ENCODE assay signal across 18 cellular contexts in genomic region chr22:27183474-27183873, GRCh38.
A peak's percentile ranks its signal among the peaks of the same experiment; 100 is the strongest.
DNase-seq lines count a peak whose midpoint lies in the region; FAIRE-seq and TF ChIP-seq lines count a peak whose summit lies in the region.
"Had no signal": no experiment of that assay in that cellular context is flagged by ENCODE, and none has a peak within 500 bp of the region (broad histone marks: within the 10 kb centered on the region; RNA-seq: fewer than 3 reads in every experiment).

No MANE protein-coding gene starts in this region.

- WGBS in endodermal cell (ENCODE audit: insufficient coverage in 1 of 2, insufficient read length in 1 of 2), 2 experiments, result 91 to 100% methylated on average over 1 to 6 of the region's 6 CpGs

- dilution Hi-C loops in keratinocyte (cut with MboI; ENCODE audit: extremely low pct_ligation_motif_present, low sequenced_read_pairs), result no loop called here

- peaks cover 80% of the 10 kb centered on the region for H3K27me3 Mint-ChIP-seq in endodermal cell (ENCODE audit: insufficient read depth)
- H3K27me3 Mint-ChIP-seq: B cell had no signal

- H3K4me3 Mint-ChIP-seq in endodermal cell, result no peak overlapping the region
- H3K4me3 Mint-ChIP-seq: B cell; CD14-positive monocyte; CD8-positive, alpha-beta T cell had no signal

- no peak overlapping the region for H2AFZ ChIP-seq in keratinocyte (ENCODE audit: control insufficient read depth, low read length)

- peak; percentile 86 for DNase-seq in NCI-H1694 (lab: John Stamatoyannopoulos, UW)
- peak; percentile 13 for DNase-seq in endodermal cell
- no peak for DNase-seq in keratinocyte (ENCODE audit: low read depth, low spot score)
- no peak for DNase-seq in NCI-H526 (lab: John Stamatoyannopoulos, UW)
- no peak for DNase-seq in brain microvascular endothelial cell
- DNase-seq in NCI-H2107 treated with DMSO at 0.1 percent for 48 hours (lab: John Stamatoyannopoulos, UW; ENCODE audit: unreplicated experiment), result no peak
- DNase-seq: COR-L47, DMS53 had no signal

- no peaks in the 10 kb centered on the region for H3K4me1 Mint-ChIP-seq in endodermal cell
- H3K4me1 Mint-ChIP-seq: B cell, CD14-positive monocyte had no signal

- in situ Hi-C loops in brain microvascular endothelial cell (cut with HindIII; ENCODE audit: low pct_ligation_motif_present, low sequenced_read_pairs), result no loop called here

- H3K27ac Mint-ChIP-seq in endodermal cell, result no peak overlapping the region
- H3K27ac Mint-ChIP-seq: B cell; CD14-positive monocyte; CD8-positive, alpha-beta T cell had no signal

- H3K9me3 ChIP-seq in BLaER1, result no peaks in the 10 kb centered on the region
- H3K9me3 ChIP-seq in endodermal cell (ENCODE audit: control insufficient read depth, low read length), result no peaks in the 10 kb centered on the region
- H3K9me3 ChIP-seq in keratinocyte (ENCODE audit: control insufficient read depth, low read depth, low read length), result no peaks in the 10 kb centered on the region
- H3K9me3 ChIP-seq: HAP-1 had no signal

- H4K20me1 ChIP-seq in BLaER1, result no peaks in the 10 kb centered on the region
- H4K20me1 ChIP-seq in keratinocyte (ENCODE audit: control insufficient read depth, extremely low read depth, insufficient read depth, low read length), result no peaks in the 10 kb centered on the region

- H3K27me3 ChIP-seq in BLaER1 (no peaks in the 10 kb centered on the region), endodermal cell (ENCODE audit: control insufficient read depth, insufficient read depth, low read length, poor library complexity, severe bottlenecking) (peaks cover 34% of the 10 kb centered on the region), keratinocyte (ENCODE audit: control insufficient read depth, extremely low read depth, insufficient read depth, low read length) (no peaks in the 10 kb centered on the region), brain microvascular endothelial cell (replicated peaks) (no peaks in the 10 kb centered on the region)

- H3K4me3 ChIP-seq in BLaER1 (no peak overlapping the region), endodermal cell (ENCODE audit: low read length) (no peak overlapping the region), keratinocyte (ENCODE audit: control insufficient read depth in 2 of 3, extremely low read depth in 1 of 3, insufficient read depth in 2 of 3, low read depth in 1 of 3, low read length in 3 of 3) (no peak overlapping the region), brain microvascular endothelial cell (ENCODE audit: low read depth, low read length) (no peak overlapping the region)
- H3K4me3 ChIP-seq: HAP-1 had no signal

- H3K9ac ChIP-seq in BLaER1 (no peak overlapping the region), endodermal cell (ENCODE audit: extremely low read depth, low read length, poor library complexity, severe bottlenecking) (no peak overlapping the region), keratinocyte (ENCODE audit: control insufficient read depth, extremely low read depth, insufficient read depth, low read length) (no peak overlapping the region)

- no peaks in the 10 kb centered on the region for H3K36me3 ChIP-seq in BLaER1
- H3K36me3 ChIP-seq in endodermal cell (ENCODE audit: control insufficient read depth, insufficient read depth, low read length), result no peaks in the 10 kb centered on the region
- no peaks in the 10 kb centered on the region for H3K36me3 ChIP-seq in keratinocyte (ENCODE audit: control insufficient read depth in 2 of 2, extremely low read depth in 1 of 2, insufficient read depth in 2 of 2, low read length in 2 of 2)
- no peaks in the 10 kb centered on the region for H3K36me3 ChIP-seq in brain microvascular endothelial cell (replicated peaks)
- H3K36me3 ChIP-seq: HAP-1 had no signal

- H3K79me2 ChIP-seq in keratinocyte (ENCODE audit: control insufficient read depth, insufficient read depth, low read length), result no peaks in the 10 kb centered on the region

- FAIRE-seq in keratinocyte (lab: Jason Lieb, UNC), result peak; percentile 89
- FAIRE-seq: A204.1, D721Med, H1, HepG2, HTR-8/SVneo had no signal

- no peak overlapping the region for H3K27ac ChIP-seq in BLaER1
- H3K27ac ChIP-seq in endodermal cell (ENCODE audit: low read depth, low read length), result no peak overlapping the region
- no peak overlapping the region for H3K27ac ChIP-seq in keratinocyte (ENCODE audit: control insufficient read depth, insufficient read depth, low read length)
- no peak overlapping the region for H3K27ac ChIP-seq in brain microvascular endothelial cell

- H3K9me3 Mint-ChIP-seq in endodermal cell, result peaks cover 6% of the 10 kb centered on the region
- H3K9me3 Mint-ChIP-seq: CD8-positive, alpha-beta T cell had no signal

- H3K4me1 ChIP-seq in BLaER1, result peaks cover 11% of the 10 kb centered on the region
- no peaks in the 10 kb centered on the region for H3K4me1 ChIP-seq in endodermal cell (ENCODE audit: control insufficient read depth, insufficient read depth, low read length)
- H3K4me1 ChIP-seq in keratinocyte (ENCODE audit: control insufficient read depth, extremely low read depth, insufficient read depth, low read length), result peaks cover 10% of the 10 kb centered on the region

- no peaks in the 10 kb centered on the region for H3K36me3 Mint-ChIP-seq in endodermal cell (ENCODE audit: low read depth)
- H3K36me3 Mint-ChIP-seq: CD14-positive monocyte; CD8-positive, alpha-beta T cell had no signal

- H3K4me2 ChIP-seq in BLaER1, result peak overlapping the region; percentile 39
- H3K4me2 ChIP-seq in keratinocyte (ENCODE audit: control insufficient read depth, extremely low read depth, insufficient read depth, low read depth, low read length), result peak overlapping the region; percentile 34

- TF ChIP-seq CTCF in endodermal cell (conservative IDR thresholded peaks at IDR 0.05) (no peak), keratinocyte (optimal IDR thresholded peaks at IDR 0.05 in 1 of 3, IDR thresholded peaks at IDR 0.05 in 1 of 3, conservative IDR thresholded peaks at IDR 0.05 in 1 of 3; ENCODE audit: extremely low read depth in 1 of 3, insufficient read depth in 2 of 3, low read length in 3 of 3) (no peak), brain microvascular endothelial cell (IDR thresholded peaks at IDR 0.05; ENCODE audit: low read depth, low read length, missing control alignments) (no peak)

- no peaks in the 10 kb centered on the region for H3K9me1 ChIP-seq in keratinocyte (ENCODE audit: control insufficient read depth, extremely low read depth, insufficient read depth, low read length)

Comparison
In these comparisons a context has a peak if more than half of its experiments do, and no peak if none do; other contexts are left out.
1. DNase-seq: peak in NCI-H1694 (single experiment) and endodermal cell (single experiment); none in keratinocyte (single experiment), NCI-H526 (0 of 2), brain microvascular endothelial cell (single experiment) and NCI-H2107 treated with DMSO at 0.1 percent for 48 hours (single experiment).